ENCODE assay signal across 10 cellular contexts in genomic region chr2:179104736-179105135, GRCh38. TPM values are rescaled to one million over a fixed set of nuclear protein-coding genes. Genes with fewer than 3 reads are reported as not detected.
DNase-seq lines count a peak whose midpoint lies in the region; ATAC-seq, FAIRE-seq and TF ChIP-seq lines count a peak whose summit lies in the region.
"Had no signal": no experiment of that assay in that cellular context is flagged by ENCODE, and none has a peak within 500 bp of the region (broad histone marks: within the 10 kb centered on the region; RNA-seq: fewer than 3 reads in every experiment).

No MANE protein-coding gene starts in this region.

- no peak overlapping the region for H3K9ac ChIP-seq in colonic mucosa (ENCODE audit: low read depth in 2 of 2, low read length in 2 of 2)

- H3K4me2 ChIP-seq in GM23338 = no peak overlapping the region

- in situ Hi-C loops in gastrocnemius medialis (cut with MboI; ENCODE audit: low sequenced_read_pairs in 4 of 4) = no loop called here

- DNase-seq in GM23338 (ENCODE audit: low spot score) = no peak
- peak; percentile 23 for DNase-seq in RCC 7860 (ENCODE audit: low spot score)
- peak; percentile 25 for DNase-seq in fibroblast of gingiva (ENCODE audit: low read depth)
- no peak for DNase-seq in gastrocnemius medialis
- DNase-seq in colonic mucosa = no peak
- DNase-seq in prostate gland (ENCODE audit: low spot score) = no peak
- DNase-seq: activated naive CD4-positive, alpha-beta T cell treated with anti-CD3 and anti-CD28 coated beads, Interleukin-2, amount 10 ng/mL, durations not matched to agents 7 days and 5 days; stimulated activated naive CD8-positive, alpha-beta T cell treated with anti-CD3 and anti-CD28 coated beads, Interleukin-15, Interleukin-2, amounts not matched to agents 100 U/mL and 50 U/mL, for 24 hours had no signal

- WGBS in prostate gland = 53% methylated on average over 2 of the region's 2 CpGs

- H3K4me1 ChIP-seq in GM23338 (ENCODE audit: insufficient read depth) (no peaks in the 10 kb centered on the region), gastrocnemius medialis (peaks cover 0 to 4% of the 10 kb centered on the region in 2 donors), colonic mucosa (peaks cover 6% of the 10 kb centered on the region), prostate gland (replicated peaks) (no peaks in the 10 kb centered on the region)

- H3K27ac Mint-ChIP-seq in GM23338 = peak overlapping the region; percentile 4; the same call in 1 of the 2 replicates
- H3K27ac Mint-ChIP-seq: activated naive CD4-positive, alpha-beta T cell treated with anti-CD3 and anti-CD28 coated beads, Interleukin-2, amount 10 ng/mL, durations not matched to agents 7 days and 5 days had no signal

- H3K36me3 ChIP-seq in GM23338 (ENCODE audit: insufficient read depth) = no peaks in the 10 kb centered on the region
- peaks cover 0 to 20% of the 10 kb centered on the region in 2 donors for H3K36me3 ChIP-seq in gastrocnemius medialis
- no peaks in the 10 kb centered on the region for H3K36me3 ChIP-seq in colonic mucosa
- no peaks in the 10 kb centered on the region for H3K36me3 ChIP-seq in prostate gland

- H3K27ac ChIP-seq in GM23338 (ENCODE audit: low read depth) = no peak overlapping the region
- H3K27ac ChIP-seq in gastrocnemius medialis = peak overlapping the region in 2 of 4 donors; percentile 0 to 30
- H3K27ac ChIP-seq in colonic mucosa = no peak overlapping the region
- H3K27ac ChIP-seq in prostate gland = no peak overlapping the region

- FAIRE-seq in RCC 7860 (lab: Jason Lieb, UNC) = no peak

- no peak overlapping the region for H3K4me3 Mint-ChIP-seq in GM23338
- H3K4me3 Mint-ChIP-seq: activated naive CD4-positive, alpha-beta T cell treated with anti-CD3 and anti-CD28 coated beads, Interleukin-2, amount 10 ng/mL, durations not matched to agents 7 days and 5 days had no signal

- ATAC-seq in GM23338 (no peak), gastrocnemius medialis (peak; percentile 43), GM18505 (IDR thresholded peaks at IDR 0.05; ENCODE audit: unreplicated experiment) (no peak), HG03469 (IDR thresholded peaks at IDR 0.05; ENCODE audit: unreplicated experiment) (no peak)
- ATAC-seq: stimulated activated naive CD8-positive, alpha-beta T cell treated with anti-CD3 and anti-CD28 coated beads, Interleukin-15, Interleukin-2, amounts not matched to agents 100 U/mL and 50 U/mL, for 24 hours had no signal

- H3K9me3 ChIP-seq in gastrocnemius medialis = no peaks in the 10 kb centered on the region
- no peaks in the 10 kb centered on the region for H3K9me3 ChIP-seq in colonic mucosa
- no peaks in the 10 kb centered on the region for H3K9me3 ChIP-seq in prostate gland

- H3K79me2 ChIP-seq in GM23338 (replicated peaks; ENCODE audit: insufficient read depth) = no peaks in the 10 kb centered on the region

- H3K27me3 Mint-ChIP-seq in GM23338 (ENCODE audit: insufficient read depth, low read depth, poor library complexity) = no peaks in the 10 kb centered on the region
- H3K27me3 Mint-ChIP-seq: activated naive CD4-positive, alpha-beta T cell treated with anti-CD3 and anti-CD28 coated beads, Interleukin-2, amount 10 ng/mL, durations not matched to agents 7 days and 5 days had no signal

- no peak for TF ChIP-seq POLR2A in gastrocnemius medialis (IDR thresholded peaks at IDR 0.05)
- no peak for TF ChIP-seq POLR2A in prostate gland (IDR thresholded peaks at IDR 0.05)
- TF ChIP-seq POLR2A in GM18505 (IDR thresholded peaks at IDR 0.05; ENCODE audit: borderline replicate concordance, extremely low read depth, insufficient read depth, insufficient read length) = no peak

- intact Hi-C loops in gastrocnemius medialis (cut with DNase I; ENCODE audit: low total_unique reads) (no loop called here), colonic mucosa (cut with DNase I) (no loop called here), prostate gland (cut with DNase I) (no loop called here)

- no peaks in the 10 kb centered on the region for H4K20me1 ChIP-seq in GM23338 (replicated peaks; ENCODE audit: insufficient read depth)

- no peaks in the 10 kb centered on the region for H3F3A ChIP-seq in GM23338 (replicated peaks; ENCODE audit: low read depth)

- H3K36me3 Mint-ChIP-seq in GM23338 (ENCODE audit: low read depth) = no peaks in the 10 kb centered on the region; the same call in 2 of the 3 replicates

- TF ChIP-seq CTCF in GM23338 (conservative IDR thresholded peaks at IDR 0.05; ENCODE audit: low read depth in 2 of 2) (no peak), gastrocnemius medialis (IDR thresholded peaks at IDR 0.05 in 4 of 5, conservative IDR thresholded peaks at IDR 0.05 in 1 of 5) (no peak), colonic mucosa (IDR thresholded peaks at IDR 0.05) (no peak), prostate gland (IDR thresholded peaks at IDR 0.05) (no peak)

- H3K27me3 ChIP-seq in GM23338 (ENCODE audit: insufficient read depth) (no peaks in the 10 kb centered on the region), gastrocnemius medialis (no peaks in the 10 kb centered on the region), colonic mucosa (no peaks in the 10 kb centered on the region), prostate gland (replicated peaks; ENCODE audit: insufficient read depth) (no peaks in the 10 kb centered on the region)

- H3K4me3 ChIP-seq in GM23338 (no peak overlapping the region), gastrocnemius medialis (no peak overlapping the region), colonic mucosa (no peak overlapping the region), prostate gland (no peak overlapping the region)

- no peaks in the 10 kb centered on the region for H3K9me2 ChIP-seq in GM23338 (ENCODE audit: insufficient read depth)

- no peaks in the 10 kb centered on the region for H3K9me3 Mint-ChIP-seq in GM23338
- H3K9me3 Mint-ChIP-seq: activated naive CD4-positive, alpha-beta T cell treated with anti-CD3 and anti-CD28 coated beads, Interleukin-2, amount 10 ng/mL, durations not matched to agents 7 days and 5 days had no signal

- H3K4me1 Mint-ChIP-seq in GM23338 = no peaks in the 10 kb centered on the region; the same call in 2 of the 3 replicates

- H2AFZ ChIP-seq in GM23338 = no peak overlapping the region

TF ChIP-seq in GM23338, 12 proteins besides CTCF, POLR2A, EP300 and RAD21:
- TF ChIP-seq JUNB (IDR thresholded peaks at IDR 0.05; ENCODE audit: unreplicated experiment) (no peak), ZNF114 (CRISPR knock-in tag; IDR thresholded peaks at IDR 0.05) (no peak), NANOG (IDR thresholded peaks at IDR 0.05; ENCODE audit: borderline replicate concordance) (no peak), CREB1 (CRISPR knock-in tag; IDR thresholded peaks at IDR 0.05; ENCODE audit: low read depth) (no peak)

RNA-seq across cellular contexts. Expression of gene CCDC141, which starts 54.8 kb away (rescaled TPM):
- 8.0 and 13.4 TPM in 2 replicates for total RNA-seq in GM23338 (2014; rRNA removed; shearing (Covaris generic))
- 8.9 and 11.7 TPM in 2 replicates for polyA plus RNA-seq in GM23338 (2016; fragmentation: Nextera tagmentation; extraction: Ambion mirVana)
- total RNA-seq in gastrocnemius medialis (1 to 10 TPM in 3 of 4 donors, under 1 TPM in 1; 0.85 to 4.3 (median 2.2) TPM), colonic mucosa (1 to 10 TPM in 1 of 2 donors, under 1 TPM in 1; 0.42 to 1.0 TPM), prostate gland (1 to 10 TPM in 1 of 2 donors, under 1 TPM in 1; 0.32 to 8.6 TPM)

Comparison
In these comparisons a context has a peak if more than half of its experiments do, and no peak if none do; other contexts are left out.
1. ATAC-seq: peak in gastrocnemius medialis (2 of 2); none in GM23338 (single experiment), GM18505 (single experiment) and HG03469 (single experiment).
2. DNase-seq: peak in RCC 7860 (single experiment) and fibroblast of gingiva (single experiment); none in GM23338 (single experiment), gastrocnemius medialis (0 of 2), colonic mucosa (single experiment) and prostate gland (single experiment).